Comparison of ENCODE assay signal across 8 cellular contexts in genomic region chr12:64626588-64626987, GRCh38. TPM values are rescaled to one million over a fixed set of nuclear protein-coding genes. Genes with fewer than 3 reads are reported as not detected.
DNase-seq lines count a peak whose midpoint lies in the region; ATAC-seq, FAIRE-seq and TF ChIP-seq lines count a peak whose summit lies in the region.
"Not testable (repeated sequence)": the region's sequence is repeated elsewhere in the genome, so short reads cannot be mapped to it uniquely, and the experiment has no call there.

No MANE protein-coding gene starts in this region.

- H3K4me3 Mint-ChIP-seq in activated naive CD8-positive, alpha-beta T cell treated with anti-CD3 and anti-CD28 coated beads, Interleukin-2, amount 50 U/mL, for 24 hours; dendritic cell treated with granulocyte-macrophage colony-stimulating factor and Interleukin-4, amounts not matched to agents 40 ng/mL and 50 ng/mL, for 4 days: not testable (repeated sequence)

- H3K36me3 Mint-ChIP-seq in activated naive CD8-positive, alpha-beta T cell treated with anti-CD3 and anti-CD28 coated beads, Interleukin-2, amount 50 U/mL, for 24 hours (ENCODE audit: low read depth): peaks cover 23% of the 10 kb centered on the region
- peaks cover 34% of the 10 kb centered on the region for H3K36me3 Mint-ChIP-seq in dendritic cell treated with granulocyte-macrophage colony-stimulating factor and Interleukin-4, amounts not matched to agents 40 ng/mL and 50 ng/mL, for 4 days (ENCODE audit: low read depth)

- not testable (repeated sequence) for TF ChIP-seq CTCF in A549 (IDR thresholded peaks at IDR 0.05); SK-N-SH (IDR thresholded peaks at IDR 0.05); hepatocyte (IDR thresholded peaks at IDR 0.05; ENCODE audit: poor library complexity); neutrophil (IDR thresholded peaks at IDR 0.05)

- H3K27ac ChIP-seq in A549 (peak overlapping the region; percentile 86 to 93), GM23248 (peak overlapping the region; percentile 84; the same call in 1 of the 2 replicates), SK-N-SH (ENCODE audit: low read depth in 2 of 2, low read length in 1 of 2) (peak overlapping the region in 1 of 2 experiments; percentile 93; a peak in 2 of 4 replicates), hepatocyte (peak overlapping the region; percentile 91), neutrophil (peak overlapping the region; percentile 94), subcutaneous abdominal adipose tissue (ENCODE audit: low read depth, low read length) (peak overlapping the region; percentile 92)

- H3K9me3 ChIP-seq in A549; GM23248 (ENCODE audit: low read depth); SK-N-SH; hepatocyte (ENCODE audit: low read depth); neutrophil; subcutaneous abdominal adipose tissue (ENCODE audit: control insufficient read depth in 5 of 5, low read length in 5 of 5): not testable (repeated sequence)

- not testable (repeated sequence) for TF ChIP-seq POLR2A in A549 (IDR thresholded peaks at IDR 0.05; ENCODE audit: low read length)

- not testable (repeated sequence) for H3K27me3 Mint-ChIP-seq in activated naive CD8-positive, alpha-beta T cell treated with anti-CD3 and anti-CD28 coated beads, Interleukin-2, amount 50 U/mL, for 24 hours; dendritic cell treated with granulocyte-macrophage colony-stimulating factor and Interleukin-4, amounts not matched to agents 40 ng/mL and 50 ng/mL, for 4 days

- 96% methylated on average over 1 of the region's 1 CpG for whole genome bisulfite sequencing in A549 (ENCODE audit: missing lambda C conversion rate)
- 93 to 100% methylated on average over 1 of the region's 1 CpG for WGBS in GM23248 (ENCODE audit: low coverage in 1 of 2, low lambda C conversion rate in 2 of 2, missing lambda C conversion rate in 2 of 2), 2 experiments
- WGBS in SK-N-SH (ENCODE audit: low lambda C conversion rate): 88% methylated on average over 1 of the region's 1 CpG
- 100% methylated on average over 1 of the region's 1 CpG for WGBS in hepatocyte (ENCODE audit: low lambda C conversion rate, missing lambda C conversion rate)

- H3K9ac ChIP-seq in GM23248; SK-N-SH; subcutaneous abdominal adipose tissue (ENCODE audit: low read length in 5 of 5): not testable (repeated sequence)

- FAIRE-seq in A549 (lab: Jason Lieb, UNC): not testable (repeated sequence)

- intact Hi-C loops in dendritic cell treated with granulocyte-macrophage colony-stimulating factor and Interleukin-4, amounts not matched to agents 40 ng/mL and 50 ng/mL, for 4 days (cut with micrococcal nuclease): not testable (repeated sequence)

- H3K27ac Mint-ChIP-seq in activated naive CD8-positive, alpha-beta T cell treated with anti-CD3 and anti-CD28 coated beads, Interleukin-2, amount 50 U/mL, for 24 hours: peak overlapping the region; percentile 51
- H3K27ac Mint-ChIP-seq in dendritic cell treated with granulocyte-macrophage colony-stimulating factor and Interleukin-4, amounts not matched to agents 40 ng/mL and 50 ng/mL, for 4 days: peak overlapping the region; percentile 93

- H3K79me2 ChIP-seq in GM23248 (ENCODE audit: insufficient read depth): peaks cover 48% of the 10 kb centered on the region
- peaks cover 86% of the 10 kb centered on the region for H3K79me2 ChIP-seq in SK-N-SH (ENCODE audit: insufficient read depth)
- peaks cover 78% of the 10 kb centered on the region for H3K79me2 ChIP-seq in hepatocyte

- POLR2A ChIA-PET in A549 (lab: Yijun Ruan, JAX); SK-N-SH (lab: Yijun Ruan, JAX): not testable (repeated sequence)

- H3F3A ChIP-seq in GM23248 (ENCODE audit: insufficient read depth) (peaks cover 34% of the 10 kb centered on the region), SK-N-SH (replicated peaks; ENCODE audit: insufficient read depth) (peaks cover 42% of the 10 kb centered on the region)

- H3K9me3 Mint-ChIP-seq in activated naive CD8-positive, alpha-beta T cell treated with anti-CD3 and anti-CD28 coated beads, Interleukin-2, amount 50 U/mL, for 24 hours; dendritic cell treated with granulocyte-macrophage colony-stimulating factor and Interleukin-4, amounts not matched to agents 40 ng/mL and 50 ng/mL, for 4 days: not testable (repeated sequence)

- DNase-seq in A549 (ENCODE audit: low read depth in 1 of 2, low spot score in 1 of 2); GM23248; SK-N-SH; activated naive CD8-positive, alpha-beta T cell treated with anti-CD3 and anti-CD28 coated beads, Interleukin-2, amount 50 U/mL, for 24 hours; hepatocyte (ENCODE audit: low spot score): not testable (repeated sequence)

- not testable (repeated sequence) for TF ChIP-seq RAD21 in A549 (conservative IDR thresholded peaks at IDR 0.05 in 1 of 2, IDR thresholded peaks at IDR 0.05 in 1 of 2); SK-N-SH (IDR thresholded peaks at IDR 0.05; ENCODE audit: low read length)

- H3K9me2 ChIP-seq in GM23248 (ENCODE audit: insufficient read depth); SK-N-SH; hepatocyte (replicated peaks; ENCODE audit: insufficient read depth): not testable (repeated sequence)

- peaks cover 59% of the 10 kb centered on the region for H3K4me1 ChIP-seq in A549
- H3K4me1 ChIP-seq in GM23248 (ENCODE audit: insufficient read depth): peaks cover 33% of the 10 kb centered on the region
- peaks cover 8 to 24% of the 10 kb centered on the region in 2 experiments; a peak in 3 of 4 replicates for H3K4me1 ChIP-seq in SK-N-SH (ENCODE audit: control insufficient read depth in 1 of 2, insufficient read depth in 2 of 2, low read depth in 1 of 2, low read length in 1 of 2)
- H3K4me1 ChIP-seq in hepatocyte (ENCODE audit: insufficient read depth): not testable (repeated sequence)
- peaks cover 77 to 83% of the 10 kb centered on the region in 2 experiments for H3K4me1 ChIP-seq in neutrophil (ENCODE audit: control insufficient read depth in 1 of 2, insufficient read depth in 1 of 2, low read depth in 1 of 2, low read length in 1 of 2)
- peaks cover 4 to 38% (median 32%) of the 10 kb centered on the region in 5 donors for H3K4me1 ChIP-seq in subcutaneous abdominal adipose tissue (ENCODE audit: control insufficient read depth in 5 of 5, insufficient read depth in 5 of 5, low read length in 5 of 5)

- not testable (repeated sequence) for H3K4me3 ChIP-seq in A549; GM23248; SK-N-SH (ENCODE audit: low read depth in 2 of 2, low read length in 1 of 2); hepatocyte; neutrophil (ENCODE audit: low read depth in 1 of 2, low read length in 1 of 2); subcutaneous abdominal adipose tissue (ENCODE audit: low read depth in 1 of 5, low read length in 5 of 5)

- ATAC-seq in A549; activated naive CD8-positive, alpha-beta T cell treated with anti-CD3 and anti-CD28 coated beads, Interleukin-2, amount 50 U/mL, for 24 hours: not testable (repeated sequence)

- not testable (repeated sequence) for TF ChIP-seq EP300 in A549 (IDR thresholded peaks at IDR 0.05); SK-N-SH (IDR thresholded peaks at IDR 0.05; ENCODE audit: borderline replicate concordance in 1 of 2, low read depth in 1 of 2, low read length in 1 of 2)

- H3K4me2 ChIP-seq in A549: peak overlapping the region; percentile 77
- not testable (repeated sequence) for H3K4me2 ChIP-seq in GM23248 (ENCODE audit: unreplicated experiment); hepatocyte
- peak overlapping the region; percentile 75; the same call in 1 of the 2 replicates for H3K4me2 ChIP-seq in SK-N-SH

- H4K20me1 ChIP-seq in GM23248 (ENCODE audit: insufficient read depth); SK-N-SH (ENCODE audit: insufficient read depth); hepatocyte (ENCODE audit: insufficient read depth, poor library complexity, severe bottlenecking): not testable (repeated sequence)

- H2AFZ ChIP-seq in GM23248; SK-N-SH (ENCODE audit: low read depth); hepatocyte: not testable (repeated sequence)

- CTCF ChIA-PET in A549 (lab: Yijun Ruan, JAX): interaction anchor here (0.7 to 1.2 kb wide), 4 partner anchors 10 to 71 kb away, joined by 3 to 5 read pairs (median 3); no protein-coding TSS in a partner anchor
- CTCF ChIA-PET in SK-N-SH (lab: Yijun Ruan, JAX): interaction anchor here (1.0 to 1.5 kb wide), 2 partner anchors 10 to 82 kb away, joined by 3 read pairs; no protein-coding TSS in a partner anchor

- peaks cover 72% of the 10 kb centered on the region for H3K4me1 Mint-ChIP-seq in activated naive CD8-positive, alpha-beta T cell treated with anti-CD3 and anti-CD28 coated beads, Interleukin-2, amount 50 U/mL, for 24 hours
- peaks cover 60% of the 10 kb centered on the region for H3K4me1 Mint-ChIP-seq in dendritic cell treated with granulocyte-macrophage colony-stimulating factor and Interleukin-4, amounts not matched to agents 40 ng/mL and 50 ng/mL, for 4 days (ENCODE audit: low read depth)

- H3K27me3 ChIP-seq in GM23248 (replicated peaks; ENCODE audit: insufficient read depth); SK-N-SH (ENCODE audit: insufficient read depth); hepatocyte; neutrophil; subcutaneous abdominal adipose tissue (ENCODE audit: control insufficient read depth in 5 of 5, insufficient read depth in 4 of 5, low read length in 5 of 5): not testable (repeated sequence)

- in situ Hi-C loops in GM23248 (cut with MboI): not testable (repeated sequence)

- H3K36me3 ChIP-seq in GM23248 (ENCODE audit: low read depth); SK-N-SH (replicated peaks in 1 of 2; ENCODE audit: control insufficient read depth in 1 of 2, insufficient read depth in 2 of 2, low read length in 1 of 2); hepatocyte (replicated peaks; ENCODE audit: insufficient read depth, low read depth); subcutaneous abdominal adipose tissue (ENCODE audit: control insufficient read depth in 5 of 5, insufficient read depth in 5 of 5, low read length in 5 of 5): not testable (repeated sequence)
- peaks cover 28% of the 10 kb centered on the region for H3K36me3 ChIP-seq in neutrophil

RNA-seq across cellular contexts. Expression of gene RASSF3, which starts 16.3 kb away (rescaled TPM):
- polyA plus RNA-seq in A549 (2011; rRNA removed) (35.4 and 40.1 TPM in 2 replicates), A549 (2017; fragmentation: RNase III; extraction: RNeasy Plus Mini Kit Qiagen cat#74134 plus additional on column Dnase treatment) (19.6 to 20.5 TPM (median 19.7 TPM) in 3 replicates), GM23248 (2016; fragmentation: Nextera tagmentation; extraction: Ambion mirVana) (1.5 and 1.9 TPM in 2 replicates), SK-N-SH (2012; rRNA removed) (11.1 and 15.0 TPM in 2 replicates), hepatocyte (5.1 and 7.8 TPM in 2 replicates)
- polyA plus RNA-seq in A549 (2012; cell fraction: cytosol; rRNA removed): 15.4 and 24.1 TPM in 2 replicates
- polyA plus RNA-seq in A549 (2012; cell fraction: nucleus; rRNA removed): 9.9 and 12.2 TPM in 2 replicates
- 58.8 and 66.8 TPM in 2 replicates for polyA minus RNA-seq in A549 (2011; rRNA and poly(A)+ RNA removed)
- total RNA-seq in GM23248 (2014; rRNA removed; shearing (Covaris generic)): 4.9 and 12.0 TPM in 2 replicates
- 10.6 and 12.3 TPM in 2 replicates for polyA plus RNA-seq in SK-N-SH (2012; cell fraction: cytosol; rRNA removed)
- polyA plus RNA-seq in SK-N-SH (2012; cell fraction: nucleus; rRNA removed): 6.8 and 7.0 TPM in 2 replicates
- total RNA-seq in hepatocyte: 20.0 and 22.3 TPM in 2 replicates
